ENCODE assay signal across 16 cellular contexts in the genomic region with DNA sequence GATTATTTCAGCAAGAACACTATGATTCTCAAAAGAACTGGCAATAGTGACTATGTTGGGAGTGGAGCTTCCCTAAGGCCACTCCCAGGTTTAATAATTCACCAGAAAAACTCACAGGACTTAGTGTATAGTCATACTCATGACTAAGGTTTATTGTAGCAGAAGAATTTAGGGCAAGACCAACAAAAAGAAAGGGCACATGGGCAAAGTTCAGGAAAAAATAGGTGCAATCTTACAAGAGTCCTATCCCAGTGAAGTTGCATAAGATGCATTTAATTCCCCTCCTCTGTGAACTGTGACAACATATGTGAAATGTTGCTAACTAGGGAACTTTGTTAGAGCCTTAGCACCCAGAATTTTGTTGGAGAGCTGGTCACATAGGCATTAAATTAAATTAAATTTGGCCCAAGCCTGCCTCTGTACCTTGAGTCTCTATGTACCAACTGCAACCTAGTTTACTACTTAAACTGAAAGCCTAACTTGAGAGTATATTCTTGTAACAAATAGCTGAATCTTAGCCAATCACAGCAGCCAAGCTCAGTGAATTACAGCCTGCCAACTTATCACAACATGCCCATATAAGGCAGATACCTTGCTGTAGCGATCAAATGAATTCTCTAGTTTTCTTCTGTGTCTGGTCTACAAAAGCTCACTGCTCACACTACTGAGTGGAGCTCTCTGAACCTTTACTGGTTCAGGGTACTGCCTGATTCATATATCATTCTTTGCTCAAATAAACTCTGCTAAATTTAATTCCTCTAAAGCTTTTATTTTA.
A peak's percentile ranks its signal among the peaks of the same experiment; 100 is the strongest.
DNase-seq lines count a peak whose midpoint lies in the region; ATAC-seq and TF ChIP-seq lines count a peak whose summit lies in the region.
"Had no signal": no experiment of that assay in that cellular context is flagged by ENCODE, and none has a peak within 500 bp of the region (broad histone marks: within the 10 kb centered on the region; RNA-seq: fewer than 3 reads in every experiment).

No MANE protein-coding gene starts in this region.

- no TSS peak for BruUV-seq in MCF 10A (replicated peaks; lab: Mats Ljungman, UMichigan)

- TF ChIP-seq POLR2A in breast epithelium (IDR thresholded peaks at IDR 0.05): no peak

- H3K9me3 ChIP-seq in breast epithelium (peaks cover 3 to 4% of the 10 kb centered on the region in 2 donors), colonic mucosa (no peaks in the 10 kb centered on the region)

- intact Hi-C loops in MCF 10A (cut with micrococcal nuclease): no loop called here
- intact Hi-C loops in breast epithelium (cut with DNase I; ENCODE audit: low total_unique reads): no loop called here
- intact Hi-C loops in colonic mucosa (cut with DNase I): no loop called here

- no peak for ATAC-seq in HG03571 (IDR thresholded peaks at IDR 0.05; ENCODE audit: unreplicated experiment)

- H3K4me3 Mint-ChIP-seq in MCF 10A (ENCODE audit: unreplicated experiment) (no peak overlapping the region), type B pancreatic cell (no peak overlapping the region), mesothelial cell of epicardium (no peak overlapping the region)

- H3K4me1 ChIP-seq in breast epithelium (no peaks in the 10 kb centered on the region), colonic mucosa (no peaks in the 10 kb centered on the region)

- peaks cover 24% of the 10 kb centered on the region for H3K9me3 Mint-ChIP-seq in MCF 10A (ENCODE audit: unreplicated experiment)
- peaks cover 10% of the 10 kb centered on the region for H3K9me3 Mint-ChIP-seq in type B pancreatic cell
- peaks cover 46% of the 10 kb centered on the region for H3K9me3 Mint-ChIP-seq in mesothelial cell of epicardium

- no peaks in the 10 kb centered on the region for H3K4me1 Mint-ChIP-seq in MCF 10A (ENCODE audit: insufficient read depth, unreplicated experiment)
- H3K4me1 Mint-ChIP-seq in type B pancreatic cell (ENCODE audit: unreplicated experiment): no peaks in the 10 kb centered on the region
- no peaks in the 10 kb centered on the region for H3K4me1 Mint-ChIP-seq in mesothelial cell of epicardium

- H3K27ac ChIP-seq in breast epithelium: no peak overlapping the region
- peak overlapping the region; percentile 77 for H3K27ac ChIP-seq in colonic mucosa
- H3K27ac ChIP-seq: 22Rv1 had no signal

- POLR2A ChIA-PET in MCF 10A (lab: Yijun Ruan, JAX): interaction anchor here (0.8 to 1.6 kb wide), 3 partner anchors 9 to 14 kb away, joined by 4 to 5 read pairs (median 4); no protein-coding TSS in a partner anchor

- DNase-seq in MCF 10A (ENCODE audit: unreplicated experiment): peak; percentile 11
- DNase-seq in breast epithelium (ENCODE audit: low spot score in 2 of 2): no peak
- peak; percentile 47 for DNase-seq in colonic mucosa
- peak; percentile 84 for DNase-seq in kidney epithelial cell (ENCODE audit: low read depth)
- DNase-seq in type B pancreatic cell (ENCODE audit: extremely low spot score, unreplicated experiment): no peak
- no peak for DNase-seq in activated gamma-delta T cell treated with Interleukin-2 at 50 U/mL for 16 hours
- no peak for DNase-seq in mesothelial cell of epicardium (ENCODE audit: low spot score in 2 of 2, unreplicated experiment in 2 of 2)
- DNase-seq: activated CD4-positive, alpha-beta T cell treated with anti-CD3 and anti-CD28 coated beads, Interleukin-2, amount 50 U/mL, for 4 hours; effector CD4-positive, alpha-beta T cell; hippocampal formation; NCI-H1436 treated with DMSO at 0.1 percent for 48 hours; NCI-H510A treated with DMSO at 0.1 percent for 48 hours; T1000 had no signal

- CTCF ChIA-PET in MCF 10A (lab: Yijun Ruan, JAX): interaction anchor here (0.9 to 1.3 kb wide), 2 partner anchors 14 to 34 kb away, joined by 3 to 4 read pairs; no protein-coding TSS in a partner anchor

- no peaks in the 10 kb centered on the region for H3K27me3 Mint-ChIP-seq in MCF 10A (ENCODE audit: insufficient read depth, unreplicated experiment)
- no peaks in the 10 kb centered on the region for H3K27me3 Mint-ChIP-seq in type B pancreatic cell
- peaks cover 2% of the 10 kb centered on the region for H3K27me3 Mint-ChIP-seq in mesothelial cell of epicardium (ENCODE audit: low read depth)

- no peak overlapping the region for H3K4me3 ChIP-seq in breast epithelium
- no peak overlapping the region for H3K4me3 ChIP-seq in colonic mucosa
- H3K4me3 ChIP-seq in kidney epithelial cell (ENCODE audit: low read depth, low read length): no peak overlapping the region
- H3K4me3 ChIP-seq: lung had no signal

- TF ChIP-seq CTCF in MCF 10A (IDR thresholded peaks at IDR 0.05; ENCODE audit: unreplicated experiment) (no peak), breast epithelium (IDR thresholded peaks at IDR 0.05) (no peak), colonic mucosa (IDR thresholded peaks at IDR 0.05) (no peak), kidney epithelial cell (IDR thresholded peaks at IDR 0.05; ENCODE audit: insufficient read depth, low read length, poor library complexity, severe bottlenecking) (no peak), type B pancreatic cell (conservative IDR thresholded peaks at IDR 0.05) (no peak), mesothelial cell of epicardium (IDR thresholded peaks at IDR 0.05; ENCODE audit: unreplicated experiment) (no peak)

- H3K27ac Mint-ChIP-seq in MCF 10A (ENCODE audit: low read depth, unreplicated experiment): peak overlapping the region; percentile 81
- peak overlapping the region; percentile 36 for H3K27ac Mint-ChIP-seq in type B pancreatic cell
- H3K27ac Mint-ChIP-seq in mesothelial cell of epicardium: no peak overlapping the region

- H3K36me3 Mint-ChIP-seq in MCF 10A (ENCODE audit: insufficient read depth, unreplicated experiment) (no peaks in the 10 kb centered on the region), type B pancreatic cell (no peaks in the 10 kb centered on the region), mesothelial cell of epicardium (no peaks in the 10 kb centered on the region)

- H3K27me3 ChIP-seq in breast epithelium (no peaks in the 10 kb centered on the region), colonic mucosa (no peaks in the 10 kb centered on the region), kidney epithelial cell (ENCODE audit: control insufficient read depth, insufficient read depth, low read length) (no peaks in the 10 kb centered on the region)

- H3K9ac ChIP-seq in colonic mucosa (ENCODE audit: low read depth in 2 of 2, low read length in 2 of 2): peak overlapping the region in 1 of 2 donors; percentile 62

- no peaks in the 10 kb centered on the region for H3K36me3 ChIP-seq in breast epithelium
- H3K36me3 ChIP-seq in colonic mucosa: no peaks in the 10 kb centered on the region
- no peaks in the 10 kb centered on the region for H3K36me3 ChIP-seq in kidney epithelial cell (ENCODE audit: control insufficient read depth, insufficient read depth, low read length)

Comparison
In these comparisons a context has a peak if more than half of its experiments do, and no peak if none do; other contexts are left out.
1. DNase-seq: peak in MCF 10A (single experiment), colonic mucosa (single experiment) and kidney epithelial cell (single experiment); none in breast epithelium (0 of 2), type B pancreatic cell (single experiment), activated gamma-delta T cell treated with Interleukin-2 at 50 U/mL for 16 hours (single experiment) and mesothelial cell of epicardium (0 of 2).